Comparison of ENCODE assay signal across 9 cellular contexts in genomic region chr19:31356587-31357314, GRCh38. TPM values are rescaled to one million over a fixed set of nuclear protein-coding genes. Genes with fewer than 3 reads are reported as not detected.
DNase-seq lines count a peak whose midpoint lies in the region; ATAC-seq and TF ChIP-seq lines count a peak whose summit lies in the region.
"Had no signal": no experiment of that assay in that cellular context is flagged by ENCODE, and none has a peak within 500 bp of the region (broad histone marks: within the 10 kb centered on the region; RNA-seq: fewer than 3 reads in every experiment).

No MANE protein-coding gene starts in this region.

- DNase-seq in activated CD4-positive, CD25-positive, alpha-beta regulatory T cell (lab: John Stamatoyannopoulos, UW) = peak; percentile 20 to 41 (median 26)
- DNase-seq in ecto neural progenitor cell (ENCODE audit: low spot score) (peak; percentile 71), HPDE6-E6E7 (ENCODE audit: extremely low spot score) (no peak), uterus (no peak)
- DNase-seq in natural killer cell treated with Interleukin-12 subunit alpha and Interleukin-12 subunit beta and Interleukin-15 and Interleukin-18, amount 100 ng/mL, for 72 hours (ENCODE audit: low spot score) = peak; percentile 87

- TF ChIP-seq POLR2A in uterus (IDR thresholded peaks at IDR 0.05) = no peak

- peak; percentile 92 to 97 for ATAC-seq in natural killer cell treated with Interleukin-12 subunit alpha and Interleukin-12 subunit beta and Interleukin-15 and Interleukin-18, amount 100 ng/mL, for 72 hours
- no peak for ATAC-seq in HG03025 (IDR thresholded peaks at IDR 0.05; ENCODE audit: low FRiP score, unreplicated experiment)
- ATAC-seq in HG03457 (IDR thresholded peaks at IDR 0.05; ENCODE audit: unreplicated experiment) = no peak

- TF ChIP-seq CTCF in C4-2B (conservative IDR thresholded peaks at IDR 0.05) (peak; percentile 23), uterus (IDR thresholded peaks at IDR 0.05) (peak in 2 of 4 experiments; percentile 19 to 37)

- H3K4me3 Mint-ChIP-seq in natural killer cell treated with Interleukin-12 subunit alpha and Interleukin-12 subunit beta and Interleukin-15 and Interleukin-18, amount 100 ng/mL, for 72 hours = peak overlapping the region; percentile 40
- H3K4me3 Mint-ChIP-seq: memory B cell had no signal

- H3K36me3 Mint-ChIP-seq in natural killer cell treated with Interleukin-12 subunit alpha and Interleukin-12 subunit beta and Interleukin-15 and Interleukin-18, amount 100 ng/mL, for 72 hours = no peaks in the 10 kb centered on the region

- peaks cover 39 to 46% of the 10 kb centered on the region in 2 donors for H3K4me1 Mint-ChIP-seq in natural killer cell treated with Interleukin-12 subunit alpha and Interleukin-12 subunit beta and Interleukin-15 and Interleukin-18, amount 100 ng/mL, for 72 hours (ENCODE audit: low read depth in 2 of 2)
- H3K4me1 Mint-ChIP-seq: memory B cell had no signal

- no peak overlapping the region for H3K4me3 ChIP-seq in uterus

- no peaks in the 10 kb centered on the region for H3K9me3 Mint-ChIP-seq in natural killer cell treated with Interleukin-12 subunit alpha and Interleukin-12 subunit beta and Interleukin-15 and Interleukin-18, amount 100 ng/mL, for 72 hours
- H3K9me3 Mint-ChIP-seq: memory B cell had no signal

- H3K9me3 ChIP-seq in uterus = no peaks in the 10 kb centered on the region

- intact Hi-C loops in uterus (cut with DNase I; ENCODE audit: low total_unique reads) = no loop called here

- H3K27me3 ChIP-seq in uterus = no peaks in the 10 kb centered on the region

- no peak overlapping the region for H3K27ac Mint-ChIP-seq in natural killer cell treated with Interleukin-12 subunit alpha and Interleukin-12 subunit beta and Interleukin-15 and Interleukin-18, amount 100 ng/mL, for 72 hours
- H3K27ac Mint-ChIP-seq: memory B cell had no signal

- peaks cover 53 to 67% of the 10 kb centered on the region in 2 donors for H3K27me3 Mint-ChIP-seq in natural killer cell treated with Interleukin-12 subunit alpha and Interleukin-12 subunit beta and Interleukin-15 and Interleukin-18, amount 100 ng/mL, for 72 hours

- no peaks in the 10 kb centered on the region for H3K36me3 ChIP-seq in uterus

- H3K27ac ChIP-seq in C4-2B (no peak overlapping the region), uterus (no peak overlapping the region)

- peaks cover 0 to 7% of the 10 kb centered on the region in 2 donors for H3K4me1 ChIP-seq in uterus

RNA-seq across cellular contexts. Expression of gene TSHZ3, which starts 7.5 kb away (rescaled TPM):
- total RNA-seq in natural killer cell treated with Interleukin-12 subunit alpha and Interleukin-12 subunit beta and Interleukin-15 and Interleukin-18, amount 100 ng/mL, for 72 hours = 1 to 10 TPM; 4.0 to 4.1 TPM
- 10 to 100 TPM in 3 of 4 donors, 1 to 10 TPM in 1; 3.2 to 65.5 (median 27.9) TPM for total RNA-seq in uterus

Comparison
In these comparisons a context has a peak if more than half of its experiments do, and no peak if none do; other contexts are left out.
1. DNase-seq: peak in activated CD4-positive, CD25-positive, alpha-beta regulatory T cell (4 of 4), ecto neural progenitor cell (single experiment) and natural killer cell treated with Interleukin-12 subunit alpha and Interleukin-12 subunit beta and Interleukin-15 and Interleukin-18, amount 100 ng/mL, for 72 hours (single experiment); none in HPDE6-E6E7 (single experiment) and uterus (0 of 2).
2. ATAC-seq: peak in natural killer cell treated with Interleukin-12 subunit alpha and Interleukin-12 subunit beta and Interleukin-15 and Interleukin-18, amount 100 ng/mL, for 72 hours (2 of 2); none in HG03025 (single experiment) and HG03457 (single experiment).